10 cellular contexts compared by ENCODE assay signal in the genomic region with DNA sequence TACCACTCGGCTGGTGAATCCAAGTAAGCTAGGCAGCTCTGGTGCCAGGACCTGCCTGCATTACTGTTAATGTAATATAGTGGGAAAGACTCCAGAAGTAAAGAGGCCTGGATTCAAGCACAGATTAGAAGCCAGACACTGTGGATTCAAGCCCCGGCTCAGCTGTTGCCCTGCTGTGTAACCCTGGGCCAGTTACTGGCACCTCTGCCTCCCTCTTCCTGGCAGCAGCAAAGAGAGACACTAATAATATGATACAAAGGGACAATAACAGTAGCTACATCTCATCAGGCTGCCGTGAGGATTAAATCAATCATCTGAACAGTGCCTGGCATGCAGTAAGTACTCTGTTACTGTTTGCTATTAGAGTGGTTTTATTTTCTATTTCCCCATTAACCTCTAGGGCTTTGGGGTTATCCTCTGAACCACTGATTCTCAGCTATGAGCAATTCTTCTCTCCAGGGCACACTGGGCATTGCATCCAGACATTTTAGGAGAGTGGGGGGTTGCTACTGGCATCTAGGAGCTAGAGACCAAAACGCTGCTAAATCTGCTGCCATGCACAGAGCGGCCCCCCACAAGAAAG.
DNase-seq lines count a peak whose midpoint lies in the region; ATAC-seq and TF ChIP-seq lines count a peak whose summit lies in the region.
"Had no signal": no experiment of that assay in that cellular context is flagged by ENCODE, and none has a peak within 500 bp of the region (broad histone marks: within the 10 kb centered on the region; RNA-seq: fewer than 3 reads in every experiment).

No MANE protein-coding gene starts in this region.

- no peak overlapping the region for H3K9ac ChIP-seq in SK-N-SH

- peak; percentile 12; the same call in 1 of the 2 replicates for TF ChIP-seq RAD21 in SK-N-SH (IDR thresholded peaks at IDR 0.05; ENCODE audit: low read length)

- H3K4me3 ChIP-seq in SK-N-SH (ENCODE audit: low read depth in 2 of 2, low read length in 1 of 2) (no peak overlapping the region), right cardiac atrium (ENCODE audit: low read length) (no peak overlapping the region)
- H3K4me3 ChIP-seq: hepatocyte had no signal

- peaks cover 10 to 46% of the 10 kb centered on the region in 2 experiments for H3K36me3 ChIP-seq in SK-N-SH (replicated peaks in 1 of 2; ENCODE audit: control insufficient read depth in 1 of 2, insufficient read depth in 2 of 2, low read length in 1 of 2)

- POLR2A ChIA-PET in SK-N-SH (lab: Yijun Ruan, JAX), result interaction anchor here (0.5 to 0.9 kb wide), 2 partner anchors 59 to 95 kb away, joined by 3 to 4 read pairs; no protein-coding TSS in a partner anchor

- no peaks in the 10 kb centered on the region for H3K9me2 ChIP-seq in SK-N-SH

- peak; percentile 30 for DNase-seq in NCI-H748 (lab: John Stamatoyannopoulos, UW; ENCODE audit: unreplicated experiment)
- DNase-seq in NCI-H748 treated with DMSO at 0.1 percent for 48 hours (lab: John Stamatoyannopoulos, UW), result no peak
- DNase-seq in SK-N-SH, result peak; percentile 77
- DNase-seq in right cardiac atrium, result peak in 1 of 3 donors; percentile 53
- DNase-seq in substantia nigra (lab: John Stamatoyannopoulos, UW), result peak in 9 of 49 donors; percentile 6 to 42 (median 16)
- DNase-seq in left colon, result no peak
- no peak for DNase-seq in stimulated activated CD4-positive, alpha-beta T cell treated with anti-CD3 and anti-CD28 coated beads, Interleukin-4, amount 100 ng/mL, for 1 hour

- peak in 1 of 2 experiments; percentile 96; a peak in 2 of 4 replicates for TF ChIP-seq EP300 in SK-N-SH (IDR thresholded peaks at IDR 0.05; ENCODE audit: borderline replicate concordance in 1 of 2, low read depth in 1 of 2, low read length in 1 of 2)

- H4K20me1 ChIP-seq in SK-N-SH (ENCODE audit: insufficient read depth), result peaks cover 9% of the 10 kb centered on the region; the same call in 1 of the 2 replicates

- CTCF ChIA-PET in SK-N-SH (lab: Yijun Ruan, JAX), result interaction anchor here (0.6 to 4.6 kb wide), 12 partner anchors 10 to 511 kb away, joined by 3 to 38 read pairs (median 4); no protein-coding TSS in a partner anchor

- H3K4me1 ChIP-seq in SK-N-SH (ENCODE audit: control insufficient read depth in 1 of 2, insufficient read depth in 2 of 2, low read depth in 1 of 2, low read length in 1 of 2), result peaks cover 0 to 39% of the 10 kb centered on the region in 2 experiments; a peak in 2 of 4 replicates
- H3K4me1 ChIP-seq in right cardiac atrium (ENCODE audit: control insufficient read depth, insufficient read depth, low read length), result peaks cover 16% of the 10 kb centered on the region

- H3K9me3 ChIP-seq in SK-N-SH (no peaks in the 10 kb centered on the region), right cardiac atrium (ENCODE audit: control insufficient read depth, low read length) (no peaks in the 10 kb centered on the region)
- H3K9me3 ChIP-seq: neutrophil had no signal

- H3F3A ChIP-seq in SK-N-SH (replicated peaks; ENCODE audit: insufficient read depth), result peaks cover 2% of the 10 kb centered on the region

- WGBS in SK-N-SH (ENCODE audit: low lambda C conversion rate), result 54% methylated on average over 5 of the region's 5 CpGs
- WGBS in right cardiac atrium, result 58% methylated on average over 5 of the region's 5 CpGs

- H2AFZ ChIP-seq in SK-N-SH (ENCODE audit: low read depth), result no peak overlapping the region; the same call in 1 of the 2 replicates
- H2AFZ ChIP-seq: hepatocyte had no signal

- no peak for TF ChIP-seq CTCF in SK-N-SH (IDR thresholded peaks at IDR 0.05)

- no peaks in the 10 kb centered on the region for H3K27me3 ChIP-seq in SK-N-SH (ENCODE audit: insufficient read depth)
- H3K27me3 ChIP-seq in right cardiac atrium (ENCODE audit: control insufficient read depth, insufficient read depth), result no peaks in the 10 kb centered on the region
- H3K27me3 ChIP-seq: hepatocyte, neutrophil had no signal

- intact Hi-C loops in right cardiac atrium (cut with DNase I), result loop anchor here in 2 of 4 donors (10.0 kb wide), 2 partner anchors 49 to 59 kb away; no protein-coding TSS in a partner anchor
- intact Hi-C loops in left colon (cut with DNase I, micrococcal nuclease), result no loop called here

- H3K27ac ChIP-seq in SK-N-SH (ENCODE audit: low read depth in 2 of 2, low read length in 1 of 2), result peak overlapping the region; percentile 8 to 94; a peak in 2 of 4 replicates
- peak overlapping the region; percentile 24 for H3K27ac ChIP-seq in right cardiac atrium (ENCODE audit: low read length)
- H3K27ac ChIP-seq in substantia nigra (ENCODE audit: low read depth, low read length, poor library complexity, severe bottlenecking), result peak overlapping the region; percentile 74
- H3K27ac ChIP-seq: hepatocyte, neutrophil had no signal

- no peak overlapping the region for H3K4me2 ChIP-seq in SK-N-SH
- H3K4me2 ChIP-seq: hepatocyte had no signal

- ATAC-seq in right cardiac atrium (no peak), left colon (no peak), GM21447 (IDR thresholded peaks at IDR 0.05; ENCODE audit: unreplicated experiment) (no peak)

- peaks cover 72% of the 10 kb centered on the region for H3K79me2 ChIP-seq in SK-N-SH (ENCODE audit: insufficient read depth)

TF ChIP-seq in SK-N-SH, 30 proteins besides CTCF, POLR2A, EP300 and RAD21:
- peak; percentile 56; the same call in 1 of the 2 replicates for TF ChIP-seq MXI1 (IDR thresholded peaks at IDR 0.05; ENCODE audit: low read depth, low read length)
- peak; percentile 31 for TF ChIP-seq TCF12 (IDR thresholded peaks at IDR 0.05)
- TF ChIP-seq FOXJ3 (CRISPR knock-in tag; IDR thresholded peaks at IDR 0.05), result peak; percentile 86
- TF ChIP-seq GATA2 (CRISPR knock-in tag; IDR thresholded peaks at IDR 0.05), result peak; percentile 78
- no peak for TF ChIP-seq RFX5 (IDR thresholded peaks at IDR 0.05; ENCODE audit: low read length)
- TF ChIP-seq, protein P1, sequence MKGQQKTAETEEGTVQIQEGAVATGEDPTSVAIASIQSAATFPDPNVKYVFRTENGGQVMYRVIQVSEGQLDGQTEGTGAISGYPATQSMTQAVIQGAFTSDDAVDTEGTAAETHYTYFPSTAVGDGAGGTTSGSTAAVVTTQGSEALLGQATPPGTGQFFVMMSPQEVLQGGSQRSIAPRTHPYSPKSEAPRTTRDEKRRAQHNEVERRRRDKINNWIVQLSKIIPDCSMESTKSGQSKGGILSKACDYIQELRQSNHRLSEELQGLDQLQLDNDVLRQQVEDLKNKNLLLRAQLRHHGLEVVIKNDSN (IDR thresholded peaks at IDR 0.05; ENCODE audit: borderline replicate concordance, low read depth), result no peak
- peak; percentile 73 for TF ChIP-seq CHD2 (IDR thresholded peaks at IDR 0.05; ENCODE audit: low read length, partially characterized antibody)
- peak; percentile 94 for TF ChIP-seq RCOR1 (IDR thresholded peaks at IDR 0.05; ENCODE audit: low read length)
TF ChIP-seq in SK-N-SH: peak in this region for 6.

Comparison
In these comparisons a context has a peak if more than half of its experiments do, and no peak if none do; other contexts are left out.
1. DNase-seq: peak in NCI-H748 (single experiment) and SK-N-SH (single experiment); none in NCI-H748 treated with DMSO at 0.1 percent for 48 hours (single experiment), left colon (0 of 2) and stimulated activated CD4-positive, alpha-beta T cell treated with anti-CD3 and anti-CD28 coated beads, Interleukin-4, amount 100 ng/mL, for 1 hour (single experiment).
2. H3K27ac ChIP-seq: peak in every context shown above with its lines; median percentile 74 in substantia nigra; 51 in SK-N-SH; 24 in right cardiac atrium.